Comparison of ENCODE assay signal across 8 cellular contexts in genomic region chr14:100031506-100032281, GRCh38. TPM values are rescaled to one million over a fixed set of nuclear protein-coding genes. Genes with fewer than 3 reads are reported as not detected.
A peak's percentile ranks its signal among the peaks of the same experiment; 100 is the strongest.
DNase-seq lines count a peak whose midpoint lies in the region; ATAC-seq and TF ChIP-seq lines count a peak whose summit lies in the region.

No MANE protein-coding gene starts in this region.

- no peaks in the 10 kb centered on the region for H3K27me3 ChIP-seq in BLaER1

- no peak overlapping the region for H3K4me3 ChIP-seq in BLaER1

- peak overlapping the region; percentile 20; the same call in 1 of the 2 replicates for H3K4me2 ChIP-seq in BLaER1

- H3K4me1 ChIP-seq in BLaER1 = peaks cover 30% of the 10 kb centered on the region

- no peak for TF ChIP-seq CTCF in omental fat pad (IDR thresholded peaks at IDR 0.05)

- TF ChIP-seq POLR2A in erythroblast (IDR thresholded peaks at IDR 0.05; ENCODE audit: low read length) = no peak

- H3K27ac ChIP-seq in BLaER1 = no peak overlapping the region
- peak overlapping the region; percentile 90 for H3K27ac ChIP-seq in epithelial cell of prostate

- H4K20me1 ChIP-seq in BLaER1 = peaks cover 99% of the 10 kb centered on the region

- ATAC-seq in omental fat pad (ENCODE audit: low FRiP score) (peak; percentile 89), HG02623 (IDR thresholded peaks at IDR 0.05; ENCODE audit: unreplicated experiment) (no peak)

- no peak overlapping the region for H3K9ac ChIP-seq in BLaER1

- 0 out of 2 replicates have a peak, but pooled peaks cover 9% of the 10 kb centered on the region for H3K36me3 ChIP-seq in BLaER1

- peak; percentile 97 for DNase-seq in NCI-H226
- peak; percentile 84 for DNase-seq in epithelial cell of prostate (ENCODE audit: low read depth, low spot score)
- DNase-seq in omental fat pad (ENCODE audit: low spot score) = no peak
- DNase-seq in NCI-H1092 treated with DMSO at 0.1 percent for 48 hours (lab: John Stamatoyannopoulos, UW) = no peak
- DNase-seq in activated effector memory CD4-positive, alpha-beta T cell treated with Interleukin-2 at 50 U/mL for 16 hours = no peak
- DNase-seq in erythroblast (lab: John Stamatoyannopoulos, UW) = no peak

- H3K9me3 ChIP-seq in BLaER1 = no peaks in the 10 kb centered on the region; the same call in 1 of the 2 replicates

RNA-seq across cellular contexts. Expression of gene EVL, which starts 33.5 kb away (rescaled TPM):
- total RNA-seq in omental fat pad = 100 to 1,000 TPM in 1 of 4 donors, 10 to 100 TPM in 3; 33.7 to 148 (median 56.1) TPM

Comparison
In these comparisons a context has a peak if more than half of its experiments do, and no peak if none do; other contexts are left out.
1. DNase-seq: peak in NCI-H226 (single experiment) and epithelial cell of prostate (single experiment); none in omental fat pad (single experiment), NCI-H1092 treated with DMSO at 0.1 percent for 48 hours (single experiment), activated effector memory CD4-positive, alpha-beta T cell treated with Interleukin-2 at 50 U/mL for 16 hours (single experiment) and erythroblast (0 of 2).